In the genomic region with DNA sequence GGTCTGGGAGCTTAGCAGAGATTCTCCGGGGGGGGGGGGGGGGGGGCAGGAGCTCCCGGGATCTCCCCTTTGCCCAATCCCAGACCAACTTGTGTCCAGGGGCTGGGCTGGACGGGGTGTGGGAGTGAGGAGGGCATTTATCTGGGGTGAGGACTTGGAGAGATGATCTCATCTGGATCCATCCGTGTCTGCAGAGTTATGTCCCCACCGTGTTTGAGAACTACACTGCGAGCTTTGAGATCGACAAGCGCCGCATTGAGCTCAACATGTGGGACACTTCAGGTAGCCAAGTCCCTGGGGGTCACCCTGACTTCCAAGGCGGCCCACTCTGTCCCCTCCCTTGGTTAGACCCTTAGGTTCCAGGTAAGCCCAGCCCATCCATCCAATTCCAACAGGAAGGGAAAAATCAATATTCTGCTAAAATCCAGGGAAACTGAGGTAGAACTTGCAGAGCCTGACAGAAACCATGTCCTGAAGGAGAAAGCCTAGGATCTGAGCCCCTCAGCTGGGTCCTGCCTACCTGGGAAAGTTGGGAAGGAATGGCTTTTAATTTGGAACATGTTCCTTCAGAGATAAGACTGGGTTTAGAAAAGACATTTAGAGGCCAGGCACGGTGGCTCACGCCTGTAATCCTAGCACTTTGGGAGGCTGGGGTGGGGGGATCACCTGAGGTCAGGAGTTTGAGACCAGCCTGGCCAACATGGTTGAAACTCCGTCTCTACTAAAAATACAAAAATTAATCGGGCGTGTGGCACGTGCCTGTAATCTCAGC, we compare ENCODE assay signal across 1 cellular context.
TF ChIP-seq lines count a peak whose summit lies in the region.

No MANE protein-coding gene starts in this region.

TF ChIP-seq in K562, 482 proteins besides CTCF, POLR2A, EP300 and RAD21:
- TF ChIP-seq SETDB1 (IDR thresholded peaks at IDR 0.05; ENCODE audit: low read length), result no peak
- TF ChIP-seq, protein P1, sequence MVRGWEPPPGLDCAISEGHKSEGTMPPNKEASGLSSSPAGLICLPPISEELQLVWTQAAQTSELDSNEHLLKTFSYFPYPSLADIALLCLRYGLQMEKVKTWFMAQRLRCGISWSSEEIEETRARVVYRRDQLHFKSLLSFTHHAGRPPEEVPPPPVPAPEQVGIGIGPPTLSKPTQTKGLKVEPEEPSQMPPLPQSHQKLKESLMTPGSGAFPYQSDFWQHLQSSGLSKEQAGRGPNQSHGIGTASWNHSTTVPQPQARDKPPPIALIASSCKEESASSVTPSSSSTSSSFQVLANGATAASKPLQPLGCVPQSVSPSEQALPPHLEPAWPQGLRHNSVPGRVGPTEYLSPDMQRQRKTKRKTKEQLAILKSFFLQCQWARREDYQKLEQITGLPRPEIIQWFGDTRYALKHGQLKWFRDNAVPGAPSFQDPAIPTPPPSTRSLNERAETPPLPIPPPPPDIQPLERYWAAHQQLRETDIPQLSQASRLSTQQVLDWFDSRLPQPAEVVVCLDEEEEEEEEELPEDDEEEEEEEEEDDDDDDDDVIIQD (CRISPR knock-in tag; IDR thresholded peaks at IDR 0.05), result no peak
- no peak for TF ChIP-seq THRAP3 (IDR thresholded peaks at IDR 0.05; ENCODE audit: borderline replicate concordance)
- TF ChIP-seq, protein P2, sequence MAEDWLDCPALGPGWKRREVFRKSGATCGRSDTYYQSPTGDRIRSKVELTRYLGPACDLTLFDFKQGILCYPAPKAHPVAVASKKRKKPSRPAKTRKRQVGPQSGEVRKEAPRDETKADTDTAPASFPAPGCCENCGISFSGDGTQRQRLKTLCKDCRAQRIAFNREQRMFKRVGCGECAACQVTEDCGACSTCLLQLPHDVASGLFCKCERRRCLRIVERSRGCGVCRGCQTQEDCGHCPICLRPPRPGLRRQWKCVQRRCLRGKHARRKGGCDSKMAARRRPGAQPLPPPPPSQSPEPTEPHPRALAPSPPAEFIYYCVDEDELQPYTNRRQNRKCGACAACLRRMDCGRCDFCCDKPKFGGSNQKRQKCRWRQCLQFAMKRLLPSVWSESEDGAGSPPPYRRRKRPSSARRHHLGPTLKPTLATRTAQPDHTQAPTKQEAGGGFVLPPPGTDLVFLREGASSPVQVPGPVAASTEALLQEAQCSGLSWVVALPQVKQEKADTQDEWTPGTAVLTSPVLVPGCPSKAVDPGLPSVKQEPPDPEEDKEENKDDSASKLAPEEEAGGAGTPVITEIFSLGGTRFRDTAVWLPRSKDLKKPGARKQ (CRISPR knock-in tag; IDR thresholded peaks at IDR 0.05), result no peak
- no peak for TF ChIP-seq ZNF780A (CRISPR knock-in tag; IDR thresholded peaks at IDR 0.05)
- 0 out of 2 replicates have a peak, but pooled peaks have one; percentile 59 for TF ChIP-seq MYNN (IDR thresholded peaks at IDR 0.05)
- no peak for TF ChIP-seq MYNN (CRISPR knock-in tag; IDR thresholded peaks at IDR 0.05)
- TF ChIP-seq MIER1 (IDR thresholded peaks at IDR 0.05; ENCODE audit: low read depth), result no peak
- TF ChIP-seq BMI1 (IDR thresholded peaks at IDR 0.05; ENCODE audit: low read length), result no peak
- TF ChIP-seq ZNF584 (CRISPR knock-in tag; IDR thresholded peaks at IDR 0.05; ENCODE audit: low read depth), result no peak
- TF ChIP-seq, protein P3, sequence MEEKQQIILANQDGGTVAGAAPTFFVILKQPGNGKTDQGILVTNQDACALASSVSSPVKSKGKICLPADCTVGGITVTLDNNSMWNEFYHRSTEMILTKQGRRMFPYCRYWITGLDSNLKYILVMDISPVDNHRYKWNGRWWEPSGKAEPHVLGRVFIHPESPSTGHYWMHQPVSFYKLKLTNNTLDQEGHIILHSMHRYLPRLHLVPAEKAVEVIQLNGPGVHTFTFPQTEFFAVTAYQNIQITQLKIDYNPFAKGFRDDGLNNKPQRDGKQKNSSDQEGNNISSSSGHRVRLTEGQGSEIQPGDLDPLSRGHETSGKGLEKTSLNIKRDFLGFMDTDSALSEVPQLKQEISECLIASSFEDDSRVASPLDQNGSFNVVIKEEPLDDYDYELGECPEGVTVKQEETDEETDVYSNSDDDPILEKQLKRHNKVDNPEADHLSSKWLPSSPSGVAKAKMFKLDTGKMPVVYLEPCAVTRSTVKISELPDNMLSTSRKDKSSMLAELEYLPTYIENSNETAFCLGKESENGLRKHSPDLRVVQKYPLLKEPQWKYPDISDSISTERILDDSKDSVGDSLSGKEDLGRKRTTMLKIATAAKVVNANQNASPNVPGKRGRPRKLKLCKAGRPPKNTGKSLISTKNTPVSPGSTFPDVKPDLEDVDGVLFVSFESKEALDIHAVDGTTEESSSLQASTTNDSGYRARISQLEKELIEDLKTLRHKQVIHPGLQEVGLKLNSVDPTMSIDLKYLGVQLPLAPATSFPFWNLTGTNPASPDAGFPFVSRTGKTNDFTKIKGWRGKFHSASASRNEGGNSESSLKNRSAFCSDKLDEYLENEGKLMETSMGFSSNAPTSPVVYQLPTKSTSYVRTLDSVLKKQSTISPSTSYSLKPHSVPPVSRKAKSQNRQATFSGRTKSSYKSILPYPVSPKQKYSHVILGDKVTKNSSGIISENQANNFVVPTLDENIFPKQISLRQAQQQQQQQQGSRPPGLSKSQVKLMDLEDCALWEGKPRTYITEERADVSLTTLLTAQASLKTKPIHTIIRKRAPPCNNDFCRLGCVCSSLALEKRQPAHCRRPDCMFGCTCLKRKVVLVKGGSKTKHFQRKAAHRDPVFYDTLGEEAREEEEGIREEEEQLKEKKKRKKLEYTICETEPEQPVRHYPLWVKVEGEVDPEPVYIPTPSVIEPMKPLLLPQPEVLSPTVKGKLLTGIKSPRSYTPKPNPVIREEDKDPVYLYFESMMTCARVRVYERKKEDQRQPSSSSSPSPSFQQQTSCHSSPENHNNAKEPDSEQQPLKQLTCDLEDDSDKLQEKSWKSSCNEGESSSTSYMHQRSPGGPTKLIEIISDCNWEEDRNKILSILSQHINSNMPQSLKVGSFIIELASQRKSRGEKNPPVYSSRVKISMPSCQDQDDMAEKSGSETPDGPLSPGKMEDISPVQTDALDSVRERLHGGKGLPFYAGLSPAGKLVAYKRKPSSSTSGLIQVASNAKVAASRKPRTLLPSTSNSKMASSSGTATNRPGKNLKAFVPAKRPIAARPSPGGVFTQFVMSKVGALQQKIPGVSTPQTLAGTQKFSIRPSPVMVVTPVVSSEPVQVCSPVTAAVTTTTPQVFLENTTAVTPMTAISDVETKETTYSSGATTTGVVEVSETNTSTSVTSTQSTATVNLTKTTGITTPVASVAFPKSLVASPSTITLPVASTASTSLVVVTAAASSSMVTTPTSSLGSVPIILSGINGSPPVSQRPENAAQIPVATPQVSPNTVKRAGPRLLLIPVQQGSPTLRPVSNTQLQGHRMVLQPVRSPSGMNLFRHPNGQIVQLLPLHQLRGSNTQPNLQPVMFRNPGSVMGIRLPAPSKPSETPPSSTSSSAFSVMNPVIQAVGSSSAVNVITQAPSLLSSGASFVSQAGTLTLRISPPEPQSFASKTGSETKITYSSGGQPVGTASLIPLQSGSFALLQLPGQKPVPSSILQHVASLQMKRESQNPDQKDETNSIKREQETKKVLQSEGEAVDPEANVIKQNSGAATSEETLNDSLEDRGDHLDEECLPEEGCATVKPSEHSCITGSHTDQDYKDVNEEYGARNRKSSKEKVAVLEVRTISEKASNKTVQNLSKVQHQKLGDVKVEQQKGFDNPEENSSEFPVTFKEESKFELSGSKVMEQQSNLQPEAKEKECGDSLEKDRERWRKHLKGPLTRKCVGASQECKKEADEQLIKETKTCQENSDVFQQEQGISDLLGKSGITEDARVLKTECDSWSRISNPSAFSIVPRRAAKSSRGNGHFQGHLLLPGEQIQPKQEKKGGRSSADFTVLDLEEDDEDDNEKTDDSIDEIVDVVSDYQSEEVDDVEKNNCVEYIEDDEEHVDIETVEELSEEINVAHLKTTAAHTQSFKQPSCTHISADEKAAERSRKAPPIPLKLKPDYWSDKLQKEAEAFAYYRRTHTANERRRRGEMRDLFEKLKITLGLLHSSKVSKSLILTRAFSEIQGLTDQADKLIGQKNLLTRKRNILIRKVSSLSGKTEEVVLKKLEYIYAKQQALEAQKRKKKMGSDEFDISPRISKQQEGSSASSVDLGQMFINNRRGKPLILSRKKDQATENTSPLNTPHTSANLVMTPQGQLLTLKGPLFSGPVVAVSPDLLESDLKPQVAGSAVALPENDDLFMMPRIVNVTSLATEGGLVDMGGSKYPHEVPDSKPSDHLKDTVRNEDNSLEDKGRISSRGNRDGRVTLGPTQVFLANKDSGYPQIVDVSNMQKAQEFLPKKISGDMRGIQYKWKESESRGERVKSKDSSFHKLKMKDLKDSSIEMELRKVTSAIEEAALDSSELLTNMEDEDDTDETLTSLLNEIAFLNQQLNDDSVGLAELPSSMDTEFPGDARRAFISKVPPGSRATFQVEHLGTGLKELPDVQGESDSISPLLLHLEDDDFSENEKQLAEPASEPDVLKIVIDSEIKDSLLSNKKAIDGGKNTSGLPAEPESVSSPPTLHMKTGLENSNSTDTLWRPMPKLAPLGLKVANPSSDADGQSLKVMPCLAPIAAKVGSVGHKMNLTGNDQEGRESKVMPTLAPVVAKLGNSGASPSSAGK (IDR thresholded peaks at IDR 0.05), result no peak
- 0 out of 2 replicates have a peak, but pooled peaks have one; percentile 12 for TF ChIP-seq JUND (IDR thresholded peaks at IDR 0.05; ENCODE audit: borderline replicate concordance, low read depth, low read length)
- TF ChIP-seq JUND (tag; IDR thresholded peaks at IDR 0.05; ENCODE audit: borderline replicate concordance, low read depth, low read length), result no peak
- TF ChIP-seq NFE2L1 (tag; IDR thresholded peaks at IDR 0.05; ENCODE audit: borderline replicate concordance, low read depth), result no peak
- TF ChIP-seq ZFP1 (CRISPR knock-in tag; IDR thresholded peaks at IDR 0.05), result no peak
TF ChIP-seq in K562: peak in this region for 2.
